ENCODE assay signal across 10 cellular contexts in genomic region chr19:41296323-41296935, GRCh38. TPM values are rescaled to one million over a fixed set of nuclear protein-coding genes. Genes with fewer than 3 reads are reported as not detected.
DNase-seq lines count a peak whose midpoint lies in the region; ATAC-seq and TF ChIP-seq lines count a peak whose summit lies in the region.
"Had no signal": no experiment of that assay in that cellular context is flagged by ENCODE, and none has a peak within 500 bp of the region (broad histone marks: within the 10 kb centered on the region; RNA-seq: fewer than 3 reads in every experiment).

No MANE protein-coding gene starts in this region.

- H3F3A ChIP-seq in OCI-LY1 (ENCODE audit: insufficient read depth, low read length) = no peaks in the 10 kb centered on the region

- H3K9me2 ChIP-seq in OCI-LY1 (ENCODE audit: low read depth, low read length) = no peaks in the 10 kb centered on the region

- peaks cover 11 to 99% (median 52%) of the 10 kb centered on the region in 3 donors for H3K36me3 Mint-ChIP-seq in CD8-positive, alpha-beta memory T cell

- in situ Hi-C loops in GM13977 (cut with MboI; ENCODE audit: low pct_unique_long_range_greater_than_20kb, low sequenced_read_pairs, unreplicated experiment) = no loop called here

- H3K4me2 ChIP-seq in OCI-LY1 (ENCODE audit: low read length) (no peak overlapping the region), parathyroid adenoma (ENCODE audit: low read length) (no peak overlapping the region)

- H3K4me3 Mint-ChIP-seq in CD8-positive, alpha-beta memory T cell = peak overlapping the region in 6 of 7 donors; percentile 21 to 83 (median 66)

- H3K27me3 ChIP-seq in CD8-positive, alpha-beta memory T cell (ENCODE audit: insufficient read depth, low read length, poor library complexity, severe bottlenecking) = no peaks in the 10 kb centered on the region
- H3K27me3 ChIP-seq in OCI-LY1 (ENCODE audit: insufficient read depth, low read length) (no peaks in the 10 kb centered on the region), endocrine pancreas (ENCODE audit: control insufficient read depth, insufficient read depth, low read length) (no peaks in the 10 kb centered on the region), parathyroid adenoma (ENCODE audit: control insufficient read depth, insufficient read depth, low read length) (no peaks in the 10 kb centered on the region)

- no peak for ATAC-seq in HG02852 (IDR thresholded peaks at IDR 0.05; ENCODE audit: unreplicated experiment)
- no peak for ATAC-seq in GM21447 (IDR thresholded peaks at IDR 0.05; ENCODE audit: unreplicated experiment)

- H3K4me1 Mint-ChIP-seq in CD8-positive, alpha-beta memory T cell = peaks cover 63 to 72% (median 70%) of the 10 kb centered on the region in 3 donors

- H3K79me2 ChIP-seq in OCI-LY1 (ENCODE audit: insufficient read depth, low read length) = no peaks in the 10 kb centered on the region
- peaks cover 27% of the 10 kb centered on the region for H3K79me2 ChIP-seq in parathyroid adenoma

- no peak for DNase-seq in CD8-positive, alpha-beta memory T cell
- no peak for DNase-seq in GM13977 (ENCODE audit: low spot score)
- no peak for DNase-seq in effector CD4-positive, alpha-beta T cell
- DNase-seq: amygdala, NCI-H1105 treated with DMSO at 0.1 percent for 48 hours had no signal

- H3K9me3 ChIP-seq in CD8-positive, alpha-beta memory T cell (ENCODE audit: low read length) = no peaks in the 10 kb centered on the region
- H3K9me3 ChIP-seq in OCI-LY1 (ENCODE audit: low read length) (no peaks in the 10 kb centered on the region), endocrine pancreas (ENCODE audit: control insufficient read depth, low read length) (no peaks in the 10 kb centered on the region), parathyroid adenoma (ENCODE audit: control insufficient read depth, low read length) (no peaks in the 10 kb centered on the region)

- H3K9me3 Mint-ChIP-seq in CD8-positive, alpha-beta memory T cell = no peaks in the 10 kb centered on the region

- H3K4me1 ChIP-seq in CD8-positive, alpha-beta memory T cell (ENCODE audit: insufficient read depth, low read length) = peaks cover 57% of the 10 kb centered on the region
- H3K4me1 ChIP-seq in OCI-LY1 (ENCODE audit: insufficient read depth, low read length, severe bottlenecking) = peaks cover 46% of the 10 kb centered on the region
- peaks cover 36% of the 10 kb centered on the region for H3K4me1 ChIP-seq in endocrine pancreas (ENCODE audit: control insufficient read depth, insufficient read depth, low read length)
- H3K4me1 ChIP-seq in parathyroid adenoma = peaks cover 30% of the 10 kb centered on the region

- peaks cover 72% of the 10 kb centered on the region for H3K36me3 ChIP-seq in CD8-positive, alpha-beta memory T cell (ENCODE audit: insufficient read depth, low read length)
- H3K36me3 ChIP-seq in OCI-LY1 (ENCODE audit: insufficient read depth, low read length) (peaks cover 100% of the 10 kb centered on the region), endocrine pancreas (ENCODE audit: control insufficient read depth, insufficient read depth, low read length) (peaks cover 15% of the 10 kb centered on the region), parathyroid adenoma (ENCODE audit: control insufficient read depth, insufficient read depth, low read length) (no peaks in the 10 kb centered on the region)

- H3K27ac Mint-ChIP-seq in CD8-positive, alpha-beta memory T cell = peak overlapping the region; percentile 96 to 100 (median 98)

- no peaks in the 10 kb centered on the region for H3K27me3 Mint-ChIP-seq in CD8-positive, alpha-beta memory T cell

- H3K9ac ChIP-seq in OCI-LY1 (ENCODE audit: low read length) = no peak overlapping the region
- H3K9ac ChIP-seq in endocrine pancreas (ENCODE audit: control insufficient read depth, insufficient read depth, low read length) = peak overlapping the region; percentile 0
- no peak overlapping the region for H3K9ac ChIP-seq in parathyroid adenoma

- no peak overlapping the region for H3K27ac ChIP-seq in CD8-positive, alpha-beta memory T cell (ENCODE audit: low read depth, low read length)
- H3K27ac ChIP-seq in OCI-LY1 (ENCODE audit: low read depth, low read length, poor library complexity, severe bottlenecking) = peak overlapping the region; percentile 69
- H3K27ac ChIP-seq in parathyroid adenoma = peak overlapping the region; percentile 65

- POLR2A ChIA-PET in CD8-positive, alpha-beta memory T cell (lab: Charles Lee) = interaction anchor here (3.2 kb wide), 1 partner anchor 33 kb away, joined by 16 read pairs; the partner anchor contains the start of gene HNRNPUL1

- TF ChIP-seq CTCF in OCI-LY1 (IDR thresholded peaks at IDR 0.05; ENCODE audit: low read length) (no peak), parathyroid adenoma (IDR thresholded peaks at IDR 0.05) (no peak), GM13977 (IDR thresholded peaks at IDR 0.05; ENCODE audit: extremely low read depth, insufficient read depth, missing control alignments) (no peak)

- H4K20me1 ChIP-seq in OCI-LY1 (ENCODE audit: insufficient read depth, low read length) = no peaks in the 10 kb centered on the region

- no peak overlapping the region for H3K4me3 ChIP-seq in CD8-positive, alpha-beta memory T cell (ENCODE audit: low read length)
- H3K4me3 ChIP-seq in OCI-LY1 (ENCODE audit: low read depth, low read length, poor library complexity, severe bottlenecking) = no peak overlapping the region
- no peak overlapping the region for H3K4me3 ChIP-seq in endocrine pancreas (ENCODE audit: control insufficient read depth, insufficient read depth, low read length)
- no peak overlapping the region for H3K4me3 ChIP-seq in parathyroid adenoma (ENCODE audit: low read depth, low read length)

- H2AFZ ChIP-seq in OCI-LY1 (ENCODE audit: low read length) = no peak overlapping the region
- no peak overlapping the region for H2AFZ ChIP-seq in parathyroid adenoma

- CTCF ChIA-PET in CD8-positive, alpha-beta memory T cell (lab: Charles Lee) = interaction anchor here (1.5 to 4.0 kb wide), 2 partner anchors 12 to 31 kb away, joined by 3 to 24 read pairs; no protein-coding TSS in a partner anchor

RNA-seq across cellular contexts. Expression of gene CCDC97, which starts 13.5 kb away (rescaled TPM):
- 10 to 100 TPM; 31.7 to 32.1 TPM for total RNA-seq in CD8-positive, alpha-beta memory T cell
- polyA plus RNA-seq in CD8-positive, alpha-beta memory T cell = 29.7 TPM

RNA-seq across cellular contexts. Expression of gene HNRNPUL1, which starts 32.3 kb away (rescaled TPM):
- 100 to 1,000 TPM; 270 to 279 TPM for total RNA-seq in CD8-positive, alpha-beta memory T cell
- 100 TPM for polyA plus RNA-seq in CD8-positive, alpha-beta memory T cell

RNA-seq across cellular contexts. Expression of gene TGFB1, which starts 57.3 kb away (rescaled TPM):
- total RNA-seq in CD8-positive, alpha-beta memory T cell = 100 to 1,000 TPM; 152 to 161 TPM
- 104 TPM for polyA plus RNA-seq in CD8-positive, alpha-beta memory T cell
